Comparison of ENCODE assay signal across 25 cellular contexts in the genomic region with DNA sequence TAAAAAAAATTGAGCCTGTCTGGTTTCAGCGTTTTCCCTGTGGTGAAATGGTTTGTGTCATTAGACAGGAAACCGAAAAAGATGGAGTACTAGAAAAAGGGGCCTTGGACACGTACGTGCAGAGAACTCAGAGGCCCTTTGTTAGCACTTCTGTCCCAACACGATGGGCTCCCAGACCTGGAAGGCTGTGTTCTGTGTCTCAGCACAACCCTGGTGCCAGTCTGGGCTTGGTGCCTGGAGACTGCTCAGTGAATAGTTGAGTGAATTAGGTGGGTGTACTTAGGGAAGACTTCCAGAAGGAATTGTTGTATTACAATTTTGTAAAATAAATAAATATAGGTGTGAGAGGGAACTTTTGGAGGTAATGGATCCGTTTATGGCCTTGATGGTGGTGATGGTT. TPM values are rescaled to one million over a fixed set of nuclear protein-coding genes. Genes with fewer than 3 reads are reported as not detected.
"Had no signal": no experiment of that assay in that cellular context is flagged by ENCODE, and none has a peak within 500 bp of the region (broad histone marks: within the 10 kb centered on the region; RNA-seq: fewer than 3 reads in every experiment).

No MANE protein-coding gene starts in this region.

- H3K27me3 Mint-ChIP-seq: memory B cell, naive B cell had no signal

- H3K4me3 Mint-ChIP-seq: activated T-helper 1 cell treated with anti-CD3 and anti-CD28 coated beads, Interleukin-12 subunit alpha, Interleukin-12 subunit beta, Interleukin-2, Interleukin-4 antibody, amounts not matched to agents 30 ng/mL and 10 ng/mL and 1 ng/mL, durations not matched to agents 14 hours and 24 hours and 36 hours; memory B cell; neural crest cell; stimulated activated effector memory CD8-positive, alpha-beta T cell treated with anti-CD3 and anti-CD28 coated beads, Interleukin-12 subunit alpha, Interleukin-12 subunit beta, amount 100 ng/mL, for 72 hours had no signal

- H3K27ac Mint-ChIP-seq: activated naive CD4-positive, alpha-beta T cell treated with anti-CD3 and anti-CD28 coated beads, Interleukin-2, amount 50 U/mL, for 72 hours; activated T-helper 1 cell treated with anti-CD3 and anti-CD28 coated beads, Interleukin-12 subunit alpha, Interleukin-12 subunit beta, Interleukin-2, Interleukin-4 antibody, amounts not matched to agents 30 ng/mL and 10 ng/mL and 1 ng/mL, durations not matched to agents 14 hours and 24 hours and 36 hours; memory B cell; naive B cell; stimulated activated effector memory CD8-positive, alpha-beta T cell treated with anti-CD3 and anti-CD28 coated beads, Interleukin-12 subunit alpha, Interleukin-12 subunit beta, amount 100 ng/mL, for 72 hours had no signal

- H3K27ac ChIP-seq: brain microvascular endothelial cell, coronary artery, gastroesophageal sphincter, hepatocyte, psoas muscle, sigmoid colon had no signal

- ATAC-seq: activated naive CD4-positive, alpha-beta T cell treated with anti-CD3 and anti-CD28 coated beads, Interleukin-2, amount 50 U/mL, for 72 hours; gastroesophageal sphincter; left lobe of liver; mucosa of descending colon; psoas muscle; stimulated activated effector memory CD8-positive, alpha-beta T cell treated with anti-CD3 and anti-CD28 coated beads, Interleukin-12 subunit alpha, Interleukin-12 subunit beta, amount 100 ng/mL, for 72 hours had no signal

- H3K4me1 Mint-ChIP-seq: neural crest cell had no signal

- H2AFZ ChIP-seq: hepatocyte had no signal

- H3K4me3 ChIP-seq: coronary artery, gastroesophageal sphincter, hepatocyte, mucosa of descending colon, psoas muscle, sigmoid colon had no signal

- H3K4me1 ChIP-seq: psoas muscle, sigmoid colon had no signal

- DNase-seq: activated CD4-positive, alpha-beta T cell treated with anti-CD3 and anti-CD28 coated beads, Interleukin-2, amount 50 U/mL, for 4 hours; activated gamma-delta T cell treated with Interleukin-2 at 50 U/mL for 16 hours; activated T-cell treated with anti-CD3 and anti-CD28 coated beads for 4 hours; amniotic stem cell; brain microvascular endothelial cell; kidney; mucosa of descending colon; naive B cell; psoas muscle; sigmoid colon; stimulated activated CD4-positive, alpha-beta T cell treated with anti-CD3 and anti-CD28 coated beads, Interleukin-4, amount 100 ng/mL, for 24 hours; SW 1271; T-helper 2 cell had no signal

- H3K4me2 ChIP-seq: hepatocyte had no signal

- H3K27me3 ChIP-seq: brain microvascular endothelial cell, gastroesophageal sphincter, hepatocyte, sigmoid colon had no signal

RNA-seq across cellular contexts. Expression of gene SMIM17, which starts 39.1 kb away (rescaled TPM):
- total RNA-seq: hepatocyte, left lobe of liver, osteoblast, psoas muscle, SK-MEL-5, ureter had no signal
